Comparison of ENCODE assay signal across 8 cellular contexts in genomic region chr10:101782811-101783735, GRCh38. TPM values are rescaled to one million over a fixed set of nuclear protein-coding genes. Genes with fewer than 3 reads are reported as not detected.
DNase-seq lines count a peak whose midpoint lies in the region; ATAC-seq and TF ChIP-seq lines count a peak whose summit lies in the region.

Gene NPM3 (minus strand): TSS chr10:101783446. CDS start chr10:101783390, 56 bp downstream.

- peak; percentile 40 for ATAC-seq in GM21367 (IDR thresholded peaks at IDR 0.05; ENCODE audit: unreplicated experiment)

- no peaks in the 10 kb centered on the region for H3K9me3 Mint-ChIP-seq in stimulated activated naive CD8-positive, alpha-beta T cell treated with anti-CD3 and anti-CD28 coated beads, Interleukin-15, Interleukin-2, amounts not matched to agents 100 ng/mL and 50 ng/mL, for 24 hours

- H3K27ac ChIP-seq in neural cell (ENCODE audit: low read length), result no peak within 1 kb of the TSS

- peaks cover 16% of the 10 kb centered on the region for H4K20me1 ChIP-seq in neural cell (ENCODE audit: insufficient read depth)

- H3K36me3 Mint-ChIP-seq in stimulated activated naive CD8-positive, alpha-beta T cell treated with anti-CD3 and anti-CD28 coated beads, Interleukin-15, Interleukin-2, amounts not matched to agents 100 ng/mL and 50 ng/mL, for 24 hours (ENCODE audit: low read depth), result peaks cover 65% of the 10 kb centered on the region

- peak within 1 kb of the TSS; percentile 77 for H3K4me3 ChIP-seq in neural cell (ENCODE audit: low read length)

- in situ Hi-C loops in KBM-7 (cut with MboI; ENCODE audit: low pct_unique_long_range_greater_than_20kb, low sequenced_read_pairs), result no loop called here

- H3K27ac Mint-ChIP-seq in stimulated activated naive CD8-positive, alpha-beta T cell treated with anti-CD3 and anti-CD28 coated beads, Interleukin-15, Interleukin-2, amounts not matched to agents 100 ng/mL and 50 ng/mL, for 24 hours, result peak within 1 kb of the TSS; percentile 99

- peaks cover 22% of the 10 kb centered on the region for H3K27me3 ChIP-seq in neural cell (ENCODE audit: insufficient read depth, low read depth, low read length)

- H3F3A ChIP-seq in neural cell (ENCODE audit: insufficient read depth, low read length, poor library complexity, severe bottlenecking), result peaks cover 20% of the 10 kb centered on the region

- DNase-seq in COLO829 (ENCODE audit: low spot score) (peak; percentile 84), KBM-7 (peak; percentile 84), SHP77 treated with DMSO at 0.1 percent for 48 hours (lab: John Stamatoyannopoulos, UW) (peak; percentile 49), fibroblast of the conjunctiva (ENCODE audit: low read depth) (peak; percentile 56)
- peak; percentile 76 for DNase-seq in activated T-helper 9 cell treated with anti-CD3 and anti-CD28 coated beads, Interleukin-2, amount 50 U/mL, for 16 hours (ENCODE audit: low read depth)

- H2AFZ ChIP-seq in neural cell (ENCODE audit: low read depth, low read length), result no peak within 1 kb of the TSS

- TF ChIP-seq EP300 in neural cell (conservative IDR thresholded peaks at IDR 0.05; ENCODE audit: poor library complexity, severe bottlenecking), result peak; percentile 17

- H3K4me3 Mint-ChIP-seq in stimulated activated naive CD8-positive, alpha-beta T cell treated with anti-CD3 and anti-CD28 coated beads, Interleukin-15, Interleukin-2, amounts not matched to agents 100 ng/mL and 50 ng/mL, for 24 hours, result peak within 1 kb of the TSS; percentile 100

- peak within 1 kb of the TSS; percentile 59 for H3K9ac ChIP-seq in neural cell (ENCODE audit: low read length)

- peaks cover 7% of the 10 kb centered on the region for H3K27me3 Mint-ChIP-seq in stimulated activated naive CD8-positive, alpha-beta T cell treated with anti-CD3 and anti-CD28 coated beads, Interleukin-15, Interleukin-2, amounts not matched to agents 100 ng/mL and 50 ng/mL, for 24 hours

- peak within 1 kb of the TSS; percentile 82 for H3K4me2 ChIP-seq in neural cell (ENCODE audit: low read length)

- H3K9me3 ChIP-seq in neural cell (ENCODE audit: low read length), result no peaks in the 10 kb centered on the region

- TF ChIP-seq CTCF in neural cell (IDR thresholded peaks at IDR 0.05; ENCODE audit: poor library complexity, severe bottlenecking), result no peak

- H3K9me2 ChIP-seq in neural cell (ENCODE audit: insufficient read depth, low read length), result no peaks in the 10 kb centered on the region

- peak; percentile 9 for TF ChIP-seq RAD21 in neural cell (conservative IDR thresholded peaks at IDR 0.05)

- peaks cover 9% of the 10 kb centered on the region for H3K79me2 ChIP-seq in neural cell (replicated peaks; ENCODE audit: insufficient read depth, low read length)

- H3K36me3 ChIP-seq in neural cell (ENCODE audit: insufficient read depth, low read length), result peaks cover 23% of the 10 kb centered on the region

- peaks cover 63% of the 10 kb centered on the region for H3K4me1 Mint-ChIP-seq in stimulated activated naive CD8-positive, alpha-beta T cell treated with anti-CD3 and anti-CD28 coated beads, Interleukin-15, Interleukin-2, amounts not matched to agents 100 ng/mL and 50 ng/mL, for 24 hours (ENCODE audit: low read depth)

TF ChIP-seq in neural cell, 6 proteins besides CTCF, POLR2A, EP300 and RAD21:
- TF ChIP-seq, protein P1, sequence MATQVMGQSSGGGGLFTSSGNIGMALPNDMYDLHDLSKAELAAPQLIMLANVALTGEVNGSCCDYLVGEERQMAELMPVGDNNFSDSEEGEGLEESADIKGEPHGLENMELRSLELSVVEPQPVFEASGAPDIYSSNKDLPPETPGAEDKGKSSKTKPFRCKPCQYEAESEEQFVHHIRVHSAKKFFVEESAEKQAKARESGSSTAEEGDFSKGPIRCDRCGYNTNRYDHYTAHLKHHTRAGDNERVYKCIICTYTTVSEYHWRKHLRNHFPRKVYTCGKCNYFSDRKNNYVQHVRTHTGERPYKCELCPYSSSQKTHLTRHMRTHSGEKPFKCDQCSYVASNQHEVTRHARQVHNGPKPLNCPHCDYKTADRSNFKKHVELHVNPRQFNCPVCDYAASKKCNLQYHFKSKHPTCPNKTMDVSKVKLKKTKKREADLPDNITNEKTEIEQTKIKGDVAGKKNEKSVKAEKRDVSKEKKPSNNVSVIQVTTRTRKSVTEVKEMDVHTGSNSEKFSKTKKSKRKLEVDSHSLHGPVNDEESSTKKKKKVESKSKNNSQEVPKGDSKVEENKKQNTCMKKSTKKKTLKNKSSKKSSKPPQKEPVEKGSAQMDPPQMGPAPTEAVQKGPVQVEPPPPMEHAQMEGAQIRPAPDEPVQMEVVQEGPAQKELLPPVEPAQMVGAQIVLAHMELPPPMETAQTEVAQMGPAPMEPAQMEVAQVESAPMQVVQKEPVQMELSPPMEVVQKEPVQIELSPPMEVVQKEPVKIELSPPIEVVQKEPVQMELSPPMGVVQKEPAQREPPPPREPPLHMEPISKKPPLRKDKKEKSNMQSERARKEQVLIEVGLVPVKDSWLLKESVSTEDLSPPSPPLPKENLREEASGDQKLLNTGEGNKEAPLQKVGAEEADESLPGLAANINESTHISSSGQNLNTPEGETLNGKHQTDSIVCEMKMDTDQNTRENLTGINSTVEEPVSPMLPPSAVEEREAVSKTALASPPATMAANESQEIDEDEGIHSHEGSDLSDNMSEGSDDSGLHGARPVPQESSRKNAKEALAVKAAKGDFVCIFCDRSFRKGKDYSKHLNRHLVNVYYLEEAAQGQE (IDR thresholded peaks at IDR 0.05; ENCODE audit: borderline replicate concordance), result peak; percentile 46
- TF ChIP-seq MXI1 (conservative IDR thresholded peaks at IDR 0.05; ENCODE audit: poor library complexity, severe bottlenecking) (peak; percentile 88), POLR2AphosphoS5 (IDR thresholded peaks at IDR 0.05) (peak; percentile 64), TAF1 (IDR thresholded peaks at IDR 0.05; ENCODE audit: low read depth) (no peak), SMC3 (conservative IDR thresholded peaks at IDR 0.05; ENCODE audit: poor library complexity) (peak; percentile 20), EZH2 (IDR thresholded peaks at IDR 0.05; ENCODE audit: borderline replicate concordance, insufficient read depth, low read length, poor library complexity, severe bottlenecking) (no peak)

RNA-seq across cellular contexts. Expression of gene NPM3, which starts in this region (rescaled TPM):
- 49.1 and 53.0 TPM in 2 replicates for polyA plus RNA-seq in neural cell
- 9.8 and 15.1 TPM in 2 replicates for polyA minus RNA-seq in neural cell
